7 cellular contexts compared by ENCODE assay signal in the genomic region with DNA sequence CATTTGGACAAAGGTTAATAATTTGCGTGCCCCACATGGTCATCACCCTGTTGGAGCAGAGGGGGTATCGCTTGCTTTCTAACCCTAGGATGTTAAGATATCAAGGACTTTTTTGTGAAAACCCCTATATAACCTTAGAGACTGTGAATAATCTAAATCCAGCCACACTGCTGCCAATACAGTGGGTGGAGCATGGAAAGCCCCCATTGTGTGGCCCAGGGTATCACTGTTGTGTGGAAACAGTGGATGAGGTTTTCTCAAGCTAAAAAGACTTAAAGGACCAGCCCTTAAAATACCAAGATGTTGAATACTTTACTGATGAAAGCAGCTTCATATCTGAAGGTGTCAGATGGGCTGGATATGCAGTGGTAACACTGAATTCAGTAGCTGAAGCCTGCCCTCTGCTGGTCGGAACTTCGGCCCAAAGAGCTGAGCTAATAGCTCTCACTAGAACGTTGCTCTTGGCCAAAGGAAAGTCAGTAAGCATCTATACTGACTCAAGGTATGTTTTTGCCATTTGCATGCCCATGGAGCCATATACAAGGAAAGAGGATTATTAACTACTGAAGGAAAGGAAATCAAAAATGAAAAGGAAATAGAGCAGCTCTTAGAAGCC.
A peak's percentile ranks its signal among the peaks of the same experiment; 100 is the strongest.
DNase-seq lines count a peak whose midpoint lies in the region; FAIRE-seq and TF ChIP-seq lines count a peak whose summit lies in the region.

No MANE protein-coding gene starts in this region.

- H3K4me2 ChIP-seq in astrocyte (ENCODE audit: low read length): no peak overlapping the region

- no peak overlapping the region for H2AFZ ChIP-seq in astrocyte (ENCODE audit: low read depth, low read length)

- H3K4me3 Mint-ChIP-seq in astrocyte (ENCODE audit: unreplicated experiment): no peak overlapping the region

- no peaks in the 10 kb centered on the region for H4K20me1 ChIP-seq in astrocyte (ENCODE audit: insufficient read depth, low read length)

- H3K79me2 ChIP-seq in astrocyte (ENCODE audit: insufficient read depth, low read length): no peaks in the 10 kb centered on the region

- no peaks in the 10 kb centered on the region for H3K27me3 Mint-ChIP-seq in astrocyte (ENCODE audit: low read depth, unreplicated experiment)

- no peaks in the 10 kb centered on the region for H3K27me3 ChIP-seq in astrocyte (ENCODE audit: insufficient read depth, low read length)

- peaks cover 1% of the 10 kb centered on the region for H3K9me3 Mint-ChIP-seq in astrocyte (ENCODE audit: unreplicated experiment)

- H3K27ac ChIP-seq in astrocyte (ENCODE audit: low read depth, low read length): no peak overlapping the region

- TF ChIP-seq CTCF in astrocyte (IDR thresholded peaks at IDR 0.05; ENCODE audit: insufficient read depth, low read depth, low read length): peak; percentile 48

- no peaks in the 10 kb centered on the region for H3K4me1 Mint-ChIP-seq in astrocyte (ENCODE audit: low read depth, unreplicated experiment)

- no peak overlapping the region for H3K4me3 ChIP-seq in astrocyte (ENCODE audit: insufficient read depth, low read depth, low read length)

- H3K36me3 ChIP-seq in astrocyte (ENCODE audit: insufficient read depth, low read length): no peaks in the 10 kb centered on the region

- no peak overlapping the region for H3K9ac ChIP-seq in astrocyte (ENCODE audit: low read length)

- peak; percentile 26 for DNase-seq in GM03348 (ENCODE audit: low spot score)
- peak; percentile 39 for DNase-seq in HCEC 1CT
- DNase-seq in NCI-H345 treated with DMSO at 0.1 percent for 48 hours (lab: John Stamatoyannopoulos, UW; ENCODE audit: unreplicated experiment): peak; percentile 17
- DNase-seq in astrocyte (ENCODE audit: low read depth): peak; percentile 1
- DNase-seq in inferior parietal cortex (ENCODE audit: extremely low spot score): peak; percentile 74
- DNase-seq in stimulated activated CD8-positive, alpha-beta memory T cell treated with anti-CD3 and anti-CD28 coated beads, Interleukin-4, amount 100 ng/mL, for 48 hours: peak; percentile 71
- DNase-seq in NCI-H128 (lab: John Stamatoyannopoulos, UW; ENCODE audit: unreplicated experiment): no peak

- FAIRE-seq in astrocyte (lab: Jason Lieb, UNC): peak; percentile 62

- no peaks in the 10 kb centered on the region for H3K9me3 ChIP-seq in astrocyte (ENCODE audit: insufficient read depth, low read depth, low read length)

- H3K36me3 Mint-ChIP-seq in astrocyte (ENCODE audit: low read depth, unreplicated experiment): no peaks in the 10 kb centered on the region

- H3K27ac Mint-ChIP-seq in astrocyte (ENCODE audit: unreplicated experiment): no peak overlapping the region

- H3K4me1 ChIP-seq in astrocyte (ENCODE audit: insufficient read depth, low read length): no peaks in the 10 kb centered on the region
